Comparison of ENCODE assay signal across 18 cellular contexts in the genomic region with DNA sequence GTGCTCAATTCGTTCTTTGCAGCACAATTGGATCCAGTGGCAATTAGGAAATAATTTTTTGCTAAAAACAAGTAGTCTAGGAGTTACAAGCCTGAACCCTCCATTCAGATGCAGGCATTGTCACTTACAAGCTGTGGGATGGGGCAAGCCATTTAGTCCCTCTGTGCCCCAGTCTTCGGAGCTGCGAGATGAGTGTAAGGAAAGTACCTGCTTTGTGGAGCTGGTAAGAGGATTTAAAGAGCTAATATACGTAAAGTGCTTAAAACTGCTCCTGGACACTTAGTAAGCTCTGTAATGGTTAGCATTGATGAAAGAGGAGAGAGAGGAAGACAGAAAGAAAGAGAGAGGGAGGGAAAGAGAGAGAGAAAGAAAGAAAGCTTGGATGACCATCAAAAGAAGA.
A peak's percentile ranks its signal among the peaks of the same experiment; 100 is the strongest.
DNase-seq lines count a peak whose midpoint lies in the region; ATAC-seq and TF ChIP-seq lines count a peak whose summit lies in the region.
"Had no signal": no experiment of that assay in that cellular context is flagged by ENCODE, and none has a peak within 500 bp of the region (broad histone marks: within the 10 kb centered on the region; RNA-seq: fewer than 3 reads in every experiment).

No MANE protein-coding gene starts in this region.

- WGBS in esophagus muscularis mucosa = 95% methylated on average over 4 of the region's 4 CpGs

- intact Hi-C loops in natural killer cell (cut with micrococcal nuclease) (no loop called here), esophagus muscularis mucosa (cut with DNase I) (no loop called here)
- intact Hi-C loops in activated CD4-positive, alpha-beta T cell treated with anti-CD3 and anti-CD28 coated beads, Interleukin-2, amount 10 ng/mL, durations not matched to agents 24 days and 14 days (cut with micrococcal nuclease) = no loop called here

- H3K36me3 ChIP-seq in esophagus muscularis mucosa = peaks cover 0 to 3% (median 0%) of the 10 kb centered on the region in 4 donors
- H3K36me3 ChIP-seq: MG63 had no signal

- no peak for TF ChIP-seq POLR2A in esophagus muscularis mucosa (IDR thresholded peaks at IDR 0.05; ENCODE audit: low read depth)

- DNase-seq in activated naive CD8-positive, alpha-beta T cell treated with anti-CD3 and anti-CD28 coated beads, Interleukin-2, amount 10 ng/mL, durations not matched to agents 7 days and 5 days = no peak
- DNase-seq in activated naive CD8-positive, alpha-beta T cell treated with anti-CD3 and anti-CD28 coated beads for 36 hours = no peak
- DNase-seq in NCI-H82 treated with DMSO at 0.1 percent for 48 hours (lab: John Stamatoyannopoulos, UW; ENCODE audit: unreplicated experiment) (peak; percentile 49), natural killer cell (no peak), esophagus muscularis mucosa (ENCODE audit: extremely low spot score) (no peak), NCI-H146 (lab: John Stamatoyannopoulos, UW) (no peak), NCI-H2081 (lab: John Stamatoyannopoulos, UW) (no peak)
- no peak for DNase-seq in activated CD4-positive, alpha-beta T cell treated with anti-CD3 and anti-CD28 coated beads, Interleukin-2, amount 10 ng/mL, durations not matched to agents 24 days and 14 days
- DNase-seq: COR-L47, GOT3, HCEC 1CT, MG63, NCI-H187 treated with DMSO at 0.1 percent for 48 hours, NCI-H69, PC-9, RPMI8226, SHP77 had no signal

- no peak overlapping the region for H3K4me3 ChIP-seq in esophagus muscularis mucosa
- H3K4me3 ChIP-seq: K562, MG63, PC-9 had no signal

- H3K4me1 Mint-ChIP-seq in activated naive CD8-positive, alpha-beta T cell treated with anti-CD3 and anti-CD28 coated beads, Interleukin-2, amount 10 ng/mL, durations not matched to agents 7 days and 5 days = peaks cover 11% of the 10 kb centered on the region
- H3K4me1 Mint-ChIP-seq in activated naive CD8-positive, alpha-beta T cell treated with anti-CD3 and anti-CD28 coated beads for 36 hours = peaks cover 8% of the 10 kb centered on the region
- H3K4me1 Mint-ChIP-seq in natural killer cell = peaks cover 22 to 55% of the 10 kb centered on the region in 2 donors
- H3K4me1 Mint-ChIP-seq in activated CD4-positive, alpha-beta T cell treated with anti-CD3 and anti-CD28 coated beads, Interleukin-2, amount 10 ng/mL, durations not matched to agents 24 days and 14 days = peaks cover 15% of the 10 kb centered on the region

- no peaks in the 10 kb centered on the region for H3K27me3 ChIP-seq in esophagus muscularis mucosa
- H3K27me3 ChIP-seq: MG63 had no signal

- peaks cover 0 to 28% (median 15%) of the 10 kb centered on the region in 4 donors for H3K4me1 ChIP-seq in esophagus muscularis mucosa

- ATAC-seq in activated naive CD8-positive, alpha-beta T cell treated with anti-CD3 and anti-CD28 coated beads, Interleukin-2, amount 10 ng/mL, durations not matched to agents 7 days and 5 days (ENCODE audit: low read depth) = no peak
- ATAC-seq in natural killer cell = no peak
- ATAC-seq: K562 had no signal

- H3K36me3 Mint-ChIP-seq in activated naive CD8-positive, alpha-beta T cell treated with anti-CD3 and anti-CD28 coated beads, Interleukin-2, amount 10 ng/mL, durations not matched to agents 7 days and 5 days = peaks cover 5% of the 10 kb centered on the region
- peaks cover 4% of the 10 kb centered on the region for H3K36me3 Mint-ChIP-seq in activated naive CD8-positive, alpha-beta T cell treated with anti-CD3 and anti-CD28 coated beads for 36 hours
- no peaks in the 10 kb centered on the region for H3K36me3 Mint-ChIP-seq in natural killer cell
- no peaks in the 10 kb centered on the region for H3K36me3 Mint-ChIP-seq in activated CD4-positive, alpha-beta T cell treated with anti-CD3 and anti-CD28 coated beads, Interleukin-2, amount 10 ng/mL, durations not matched to agents 24 days and 14 days (ENCODE audit: low read depth)

- H3K9me3 ChIP-seq in esophagus muscularis mucosa = no peaks in the 10 kb centered on the region
- H3K9me3 ChIP-seq: MG63 had no signal

- no peaks in the 10 kb centered on the region for H3K9me3 Mint-ChIP-seq in activated naive CD8-positive, alpha-beta T cell treated with anti-CD3 and anti-CD28 coated beads, Interleukin-2, amount 10 ng/mL, durations not matched to agents 7 days and 5 days
- H3K9me3 Mint-ChIP-seq in activated naive CD8-positive, alpha-beta T cell treated with anti-CD3 and anti-CD28 coated beads for 36 hours = no peaks in the 10 kb centered on the region
- H3K9me3 Mint-ChIP-seq in natural killer cell = no peaks in the 10 kb centered on the region
- no peaks in the 10 kb centered on the region for H3K9me3 Mint-ChIP-seq in activated CD4-positive, alpha-beta T cell treated with anti-CD3 and anti-CD28 coated beads, Interleukin-2, amount 10 ng/mL, durations not matched to agents 24 days and 14 days

- H3K4me3 Mint-ChIP-seq in activated naive CD8-positive, alpha-beta T cell treated with anti-CD3 and anti-CD28 coated beads, Interleukin-2, amount 10 ng/mL, durations not matched to agents 7 days and 5 days = no peak overlapping the region
- H3K4me3 Mint-ChIP-seq in activated naive CD8-positive, alpha-beta T cell treated with anti-CD3 and anti-CD28 coated beads for 36 hours = no peak overlapping the region
- no peak overlapping the region for H3K4me3 Mint-ChIP-seq in natural killer cell
- no peak overlapping the region for H3K4me3 Mint-ChIP-seq in activated CD4-positive, alpha-beta T cell treated with anti-CD3 and anti-CD28 coated beads, Interleukin-2, amount 10 ng/mL, durations not matched to agents 24 days and 14 days

- no peak overlapping the region for H3K27ac ChIP-seq in esophagus muscularis mucosa (replicated peaks in 1 of 4)
- H3K27ac ChIP-seq: PC-9 had no signal

- peak overlapping the region; percentile 8 for H3K27ac Mint-ChIP-seq in activated naive CD8-positive, alpha-beta T cell treated with anti-CD3 and anti-CD28 coated beads, Interleukin-2, amount 10 ng/mL, durations not matched to agents 7 days and 5 days
- H3K27ac Mint-ChIP-seq in activated naive CD8-positive, alpha-beta T cell treated with anti-CD3 and anti-CD28 coated beads for 36 hours = no peak overlapping the region
- H3K27ac Mint-ChIP-seq in natural killer cell = peak overlapping the region; percentile 10 to 33
- no peak overlapping the region for H3K27ac Mint-ChIP-seq in activated CD4-positive, alpha-beta T cell treated with anti-CD3 and anti-CD28 coated beads, Interleukin-2, amount 10 ng/mL, durations not matched to agents 24 days and 14 days

- TF ChIP-seq CTCF in natural killer cell (IDR thresholded peaks at IDR 0.05) (no peak), esophagus muscularis mucosa (IDR thresholded peaks at IDR 0.05) (no peak)

- POLR2A ChIA-PET in activated naive CD8-positive, alpha-beta T cell treated with anti-CD3 and anti-CD28 coated beads, Interleukin-2, amount 10 ng/mL, durations not matched to agents 7 days and 5 days (lab: Charles Lee) = interaction anchor here (2.0 kb wide), 1 partner anchor 17 kb away, joined by 4 read pairs; no protein-coding TSS in a partner anchor

- no peaks in the 10 kb centered on the region for H3K27me3 Mint-ChIP-seq in activated naive CD8-positive, alpha-beta T cell treated with anti-CD3 and anti-CD28 coated beads, Interleukin-2, amount 10 ng/mL, durations not matched to agents 7 days and 5 days
- H3K27me3 Mint-ChIP-seq in activated naive CD8-positive, alpha-beta T cell treated with anti-CD3 and anti-CD28 coated beads for 36 hours = no peaks in the 10 kb centered on the region
- no peaks in the 10 kb centered on the region for H3K27me3 Mint-ChIP-seq in natural killer cell (ENCODE audit: low read depth in 2 of 2)
- H3K27me3 Mint-ChIP-seq in activated CD4-positive, alpha-beta T cell treated with anti-CD3 and anti-CD28 coated beads, Interleukin-2, amount 10 ng/mL, durations not matched to agents 24 days and 14 days = peaks cover 10% of the 10 kb centered on the region

- no peak for TF ChIP-seq EP300 in esophagus muscularis mucosa (IDR thresholded peaks at IDR 0.05)

Comparison
In these comparisons a context has a peak if more than half of its experiments do, and no peak if none do; other contexts are left out.
1. H3K27ac Mint-ChIP-seq: peak in activated naive CD8-positive, alpha-beta T cell treated with anti-CD3 and anti-CD28 coated beads, Interleukin-2, amount 10 ng/mL, durations not matched to agents 7 days and 5 days (single experiment) and natural killer cell (2 of 2); none in activated naive CD8-positive, alpha-beta T cell treated with anti-CD3 and anti-CD28 coated beads for 36 hours (single experiment) and activated CD4-positive, alpha-beta T cell treated with anti-CD3 and anti-CD28 coated beads, Interleukin-2, amount 10 ng/mL, durations not matched to agents 24 days and 14 days (single experiment).